19 cellular contexts compared by ENCODE assay signal in the genomic region with DNA sequence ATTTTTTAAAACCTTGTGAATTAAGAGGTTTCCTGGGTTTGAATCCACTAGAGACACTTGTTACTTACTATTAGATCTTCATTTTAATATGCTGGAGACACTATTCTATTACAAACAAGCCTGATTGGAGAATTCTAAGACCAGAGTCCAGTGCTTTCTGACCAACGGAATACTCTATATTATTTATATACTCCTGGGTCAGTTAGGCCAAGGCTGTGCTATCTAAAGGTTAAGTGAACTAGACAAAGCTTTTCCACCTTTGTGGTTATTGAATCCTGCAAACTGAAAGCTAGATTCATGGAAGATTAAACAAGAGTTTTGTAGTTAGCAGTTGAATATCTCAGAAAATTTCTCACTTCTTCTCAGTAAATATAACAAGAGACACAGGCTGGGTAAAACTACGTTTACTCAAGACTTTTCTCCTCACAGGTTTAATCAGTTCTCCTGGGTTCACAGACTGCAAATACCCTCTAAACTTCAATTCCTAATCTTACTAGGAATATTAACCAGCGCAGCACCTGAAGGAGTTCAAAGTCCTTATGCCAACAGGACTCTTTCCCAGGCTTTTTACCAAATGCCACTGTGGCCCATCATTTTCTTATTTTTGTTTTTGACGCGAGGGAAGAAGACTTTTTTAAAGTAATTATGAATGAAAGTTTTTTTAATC.
DNase-seq lines count a peak whose midpoint lies in the region; ATAC-seq, FAIRE-seq and TF ChIP-seq lines count a peak whose summit lies in the region.
"Had no signal": no experiment of that assay in that cellular context is flagged by ENCODE, and none has a peak within 500 bp of the region (broad histone marks: within the 10 kb centered on the region; RNA-seq: fewer than 3 reads in every experiment).

No MANE protein-coding gene starts in this region.

- DNase-seq in body of pancreas (peak in 3 of 4 donors; percentile 29 to 56 (median 46)), hepatocyte (ENCODE audit: low spot score) (no peak), pancreas (peak in 2 of 6 donors; percentile 30 to 43), anterior cingulate cortex (lab: John Stamatoyannopoulos, UW) (no peak)
- DNase-seq: C1 segment of cervical spinal cord; Calu3; CD4-positive, alpha-beta memory T cell; COR-L47; DMS53; DMS79 treated with DMSO at 0.1 percent for 48 hours; GF-D8; GM23248; H7; HCEC 1CT had no signal

- no peaks in the 10 kb centered on the region for H3K9me2 ChIP-seq in hepatocyte (replicated peaks; ENCODE audit: insufficient read depth)

- H3K4me1 ChIP-seq in body of pancreas (peaks cover 50% of the 10 kb centered on the region), hepatocyte (ENCODE audit: insufficient read depth) (peaks cover 13% of the 10 kb centered on the region), pancreas (peaks cover 4 to 27% (median 22%) of the 10 kb centered on the region in 3 donors), gastroesophageal sphincter (no peaks in the 10 kb centered on the region)

- no peaks in the 10 kb centered on the region for H3K79me2 ChIP-seq in hepatocyte

- ATAC-seq in body of pancreas: peak; percentile 91
- ATAC-seq in pancreas: peak; percentile 83 to 93 (median 92)
- no peak for ATAC-seq in HG02885 (IDR thresholded peaks at IDR 0.05; ENCODE audit: poor library complexity, unreplicated experiment)
- ATAC-seq in gastroesophageal sphincter: no peak

- no peak for TF ChIP-seq POLR2A in body of pancreas (IDR thresholded peaks at IDR 0.05)
- TF ChIP-seq POLR2A in gastroesophageal sphincter (IDR thresholded peaks at IDR 0.05): no peak

- no peaks in the 10 kb centered on the region for H3K36me3 ChIP-seq in body of pancreas (replicated peaks in 1 of 2; ENCODE audit: insufficient read depth in 1 of 2, low read depth in 2 of 2)
- no peaks in the 10 kb centered on the region for H3K36me3 ChIP-seq in hepatocyte (replicated peaks; ENCODE audit: insufficient read depth, low read depth)
- H3K36me3 ChIP-seq in pancreas: no peaks in the 10 kb centered on the region
- no peaks in the 10 kb centered on the region for H3K36me3 ChIP-seq in gastroesophageal sphincter

- H3K27ac ChIP-seq in body of pancreas (peak overlapping the region; percentile 30 to 72 (median 64)), hepatocyte (no peak overlapping the region), pancreas (peak overlapping the region in 2 of 4 donors; percentile 53 to 60), gastroesophageal sphincter (no peak overlapping the region)
- H3K27ac ChIP-seq: GM23248 had no signal

- H3K9me3 ChIP-seq in body of pancreas: no peaks in the 10 kb centered on the region
- no peaks in the 10 kb centered on the region for H3K9me3 ChIP-seq in hepatocyte (ENCODE audit: low read depth)
- no peaks in the 10 kb centered on the region for H3K9me3 ChIP-seq in pancreas
- H3K9me3 ChIP-seq in gastroesophageal sphincter: peaks cover 0 to 9% (median 0%) of the 10 kb centered on the region in 3 donors

- no peak overlapping the region for H2AFZ ChIP-seq in hepatocyte
- H2AFZ ChIP-seq: GM23248 had no signal

- H3K4me2 ChIP-seq in hepatocyte: peak overlapping the region; percentile 15

- H4K20me1 ChIP-seq in hepatocyte (ENCODE audit: insufficient read depth, poor library complexity, severe bottlenecking): no peaks in the 10 kb centered on the region

- TF ChIP-seq CTCF in body of pancreas (IDR thresholded peaks at IDR 0.05) (no peak), hepatocyte (IDR thresholded peaks at IDR 0.05; ENCODE audit: poor library complexity) (no peak), pancreas (IDR thresholded peaks at IDR 0.05) (no peak), gastroesophageal sphincter (IDR thresholded peaks at IDR 0.05) (no peak)

- intact Hi-C loops in body of pancreas (cut with DNase I) (no loop called here), pancreas (cut with DNase I) (no loop called here)

- TF ChIP-seq EP300 in gastroesophageal sphincter (IDR thresholded peaks at IDR 0.05): no peak

- no peak for FAIRE-seq in pancreas (lab: Jason Lieb, UNC)
- FAIRE-seq: GM12891, GM18507, H1 had no signal

- H3K4me3 ChIP-seq in body of pancreas: no peak overlapping the region
- no peak overlapping the region for H3K4me3 ChIP-seq in hepatocyte
- H3K4me3 ChIP-seq in pancreas: peak overlapping the region in 1 of 4 donors; percentile 3
- no peak overlapping the region for H3K4me3 ChIP-seq in gastroesophageal sphincter
- H3K4me3 ChIP-seq: GM23248 had no signal

- WGBS in body of pancreas, 2 donors: 19 to 29% methylated on average over 5 of the region's 5 CpGs
- WGBS in hepatocyte (ENCODE audit: low lambda C conversion rate, missing lambda C conversion rate): 65% methylated on average over 5 of the region's 5 CpGs
- 26 to 30% methylated on average over 5 of the region's 5 CpGs for WGBS in pancreas, 2 donors
- WGBS in gastroesophageal sphincter (ENCODE audit: low coverage in 1 of 2), 2 donors: 79 to 83% methylated on average over 5 of the region's 5 CpGs

- H3K27me3 ChIP-seq in body of pancreas: no peaks in the 10 kb centered on the region
- H3K27me3 ChIP-seq in hepatocyte: no peaks in the 10 kb centered on the region
- no peaks in the 10 kb centered on the region for H3K27me3 ChIP-seq in pancreas
- no peaks in the 10 kb centered on the region for H3K27me3 ChIP-seq in gastroesophageal sphincter

Comparison
In these comparisons a context has a peak if more than half of its experiments do, and no peak if none do; other contexts are left out.
1. ATAC-seq: peak in body of pancreas (single experiment) and pancreas (4 of 4); none in HG02885 (single experiment) and gastroesophageal sphincter (single experiment).
2. DNase-seq: peak in body of pancreas (3 of 4); none in hepatocyte (single experiment) and anterior cingulate cortex (0 of 58).
3. H3K27ac ChIP-seq: peak in body of pancreas (4 of 4); none in hepatocyte (single experiment) and gastroesophageal sphincter (0 of 4).